In genomic region chr11:102111011-102111786, GRCh38 we compare ENCODE assay signal across 1 cellular context.
TF ChIP-seq lines count a peak whose summit lies in the region.

No MANE protein-coding gene starts in this region.

TF ChIP-seq in HepG2, 621 proteins besides CTCF, POLR2A, EP300 and RAD21 (continued from another document and continues in another):
- TF ChIP-seq THAP9 (CRISPR knock-in tag; IDR thresholded peaks at IDR 0.05; ENCODE audit: borderline replicate concordance) (no peak), ZNF337 (CRISPR knock-in tag; IDR thresholded peaks at IDR 0.05; ENCODE audit: borderline replicate concordance, low read depth) (no peak), DMAP1 (CRISPR knock-in tag; IDR thresholded peaks at IDR 0.05) (peak; percentile 64; the same call in 1 of the 2 replicates), ZNF142 (CRISPR knock-in tag; IDR thresholded peaks at IDR 0.05) (peak; percentile 96; the same call in 1 of the 2 replicates), GTF3A (CRISPR knock-in tag; conservative IDR thresholded peaks at IDR 0.05) (0 out of 2 replicates have a peak, but pooled peaks have one; percentile 14), BCL3 (CRISPR knock-in tag; IDR thresholded peaks at IDR 0.05) (peak; percentile 10; the same call in 1 of the 2 replicates), ZNF580 (CRISPR knock-in tag; IDR thresholded peaks at IDR 0.05; ENCODE audit: borderline replicate concordance, low read depth) (peak; percentile 37; the same call in 1 of the 2 replicates), ZHX2 (IDR thresholded peaks at IDR 0.05; ENCODE audit: low read depth) (no peak), ZHX2 (CRISPR knock-in tag; IDR thresholded peaks at IDR 0.05; ENCODE audit: borderline replicate concordance) (0 out of 2 replicates have a peak, but pooled peaks have one; percentile 55), NR2F6 (IDR thresholded peaks at IDR 0.05) (no peak), NR2F6 (CRISPR knock-in tag; IDR thresholded peaks at IDR 0.05) (peak; percentile 28; the same call in 1 of the 2 replicates), FIP1L1 (IDR thresholded peaks at IDR 0.05; ENCODE audit: borderline replicate concordance, insufficient read depth, low read depth, low read length) (peak; percentile 73; the same call in 1 of the 2 replicates), ESRRA (CRISPR knock-in tag; IDR thresholded peaks at IDR 0.05; ENCODE audit: low read depth) (no peak), ZNF605 (CRISPR knock-in tag; IDR thresholded peaks at IDR 0.05) (peak; percentile 49; the same call in 1 of the 2 replicates), IRF1 (CRISPR knock-in tag; IDR thresholded peaks at IDR 0.05; ENCODE audit: low read depth) (no peak), ARID4A (CRISPR knock-in tag; IDR thresholded peaks at IDR 0.05; ENCODE audit: borderline replicate concordance) (peak; percentile 51; the same call in 1 of the 2 replicates), ZSCAN21 (CRISPR knock-in tag; IDR thresholded peaks at IDR 0.05; ENCODE audit: borderline replicate concordance) (0 out of 2 replicates have a peak, but pooled peaks have one; percentile 12), WIZ (CRISPR knock-in tag; IDR thresholded peaks at IDR 0.05) (no peak), ZFY (CRISPR knock-in tag; IDR thresholded peaks at IDR 0.05) (peak; percentile 64), ZNF777 (CRISPR knock-in tag; IDR thresholded peaks at IDR 0.05) (peak; percentile 84), E2F2 (CRISPR knock-in tag; IDR thresholded peaks at IDR 0.05; ENCODE audit: borderline replicate concordance) (no peak), ZNF879 (CRISPR knock-in tag; IDR thresholded peaks at IDR 0.05) (no peak), YY1 (IDR thresholded peaks at IDR 0.05; ENCODE audit: insufficient read depth, insufficient replicate concordance, low read depth, low read length) (peak; percentile 26), ZNF101 (CRISPR knock-in tag; IDR thresholded peaks at IDR 0.05; ENCODE audit: borderline replicate concordance, low read depth) (0 out of 2 replicates have a peak, but pooled peaks have one; percentile 18), CBX5 (CRISPR knock-in tag; IDR thresholded peaks at IDR 0.05; ENCODE audit: borderline replicate concordance) (peak; percentile 58; the same call in 1 of the 2 replicates), ZNF30 (CRISPR knock-in tag; IDR thresholded peaks at IDR 0.05) (no peak), HNRNPH1 (optimal IDR thresholded peaks at IDR 0.05; ENCODE audit: low read depth, low read length) (no peak)
